ENCODE assay signal across 13 cellular contexts in the genomic region with DNA sequence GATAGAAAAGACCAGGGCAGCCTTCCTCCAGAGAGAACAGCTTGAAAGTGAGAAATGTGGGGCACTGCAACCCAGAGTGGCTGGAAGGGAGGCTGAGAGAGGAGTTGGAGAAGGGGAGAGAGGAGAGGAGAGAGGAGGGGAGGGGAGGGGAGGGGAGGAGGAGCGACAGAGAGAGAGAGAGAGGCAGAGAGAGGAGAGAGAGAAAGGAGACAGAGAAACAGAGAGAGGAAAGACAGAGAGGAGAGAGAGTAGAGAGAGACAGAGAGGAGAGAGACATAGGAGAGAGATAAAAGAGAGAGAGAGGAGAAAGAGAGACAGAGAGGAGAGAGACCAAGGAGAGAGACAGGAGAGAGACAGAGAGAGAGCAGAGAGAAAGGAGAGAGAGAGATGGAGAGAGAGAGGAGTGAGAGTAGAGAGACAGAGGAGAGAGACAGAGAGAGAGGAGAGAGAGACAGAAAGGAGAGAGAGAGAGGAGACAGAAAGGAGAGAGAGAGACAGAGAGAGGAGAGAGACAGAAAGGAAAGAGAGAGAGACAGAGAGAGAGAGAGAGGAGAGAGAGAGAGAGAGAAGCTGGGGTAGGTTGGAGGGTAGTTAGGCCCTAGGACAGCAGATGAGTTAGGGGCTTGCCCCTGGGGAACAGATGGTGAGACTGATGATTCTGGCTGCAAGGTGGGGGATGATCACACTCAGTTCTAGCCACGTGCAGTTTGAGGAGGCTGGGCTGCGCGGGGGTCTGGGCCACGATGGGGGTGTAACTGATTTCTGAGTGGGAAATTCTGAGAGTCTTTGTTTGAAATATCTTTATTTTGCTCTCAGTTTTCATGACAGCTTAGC. TPM values are rescaled to one million over a fixed set of nuclear protein-coding genes. Genes with fewer than 3 reads are reported as not detected.
DNase-seq lines count a peak whose midpoint lies in the region; ATAC-seq and TF ChIP-seq lines count a peak whose summit lies in the region.
"Had no signal": no experiment of that assay in that cellular context is flagged by ENCODE, and none has a peak within 500 bp of the region (broad histone marks: within the 10 kb centered on the region; RNA-seq: fewer than 3 reads in every experiment).

No MANE protein-coding gene starts in this region.

- H3K27ac ChIP-seq in SK-N-MC (peak overlapping the region; percentile 62; the same call in 1 of the 2 replicates), foreskin keratinocyte (no peak overlapping the region)
- H3K27ac ChIP-seq: right lobe of liver had no signal

- no peaks in the 10 kb centered on the region for H3K9me3 ChIP-seq in SK-N-MC (ENCODE audit: low read depth, low read length)
- H3K9me3 ChIP-seq: right lobe of liver had no signal

- H3K4me3 ChIP-seq in SK-N-MC = no peak overlapping the region
- H3K4me3 ChIP-seq: right lobe of liver had no signal

- H3K9ac ChIP-seq in SK-N-MC (ENCODE audit: insufficient read length) = no peak overlapping the region

- no peaks in the 10 kb centered on the region for H3K4me1 ChIP-seq in foreskin keratinocyte
- H3K4me1 ChIP-seq: right lobe of liver had no signal

- H3K4me3 Mint-ChIP-seq in activated CD4-positive, alpha-beta T cell treated with anti-CD3 and anti-CD28 coated beads, Interleukin-2, amount 10 ng/mL, durations not matched to agents 7 days and 5 days = no peak overlapping the region
- no peak overlapping the region for H3K4me3 Mint-ChIP-seq in stimulated activated naive B cell treated with anti-CD40 and anti-IgM and Interleukin-4, amounts not matched to agents 10 μg/mL and 1 μg/mL and 100 μg/mL, for 72 hours

- TF ChIP-seq CTCF in foreskin keratinocyte (conservative IDR thresholded peaks at IDR 0.05) = no peak

- peaks cover 2% of the 10 kb centered on the region for H3K27me3 Mint-ChIP-seq in activated CD4-positive, alpha-beta T cell treated with anti-CD3 and anti-CD28 coated beads, Interleukin-2, amount 10 ng/mL, durations not matched to agents 7 days and 5 days
- H3K27me3 Mint-ChIP-seq in stimulated activated naive B cell treated with anti-CD40 and anti-IgM and Interleukin-4, amounts not matched to agents 10 μg/mL and 1 μg/mL and 100 μg/mL, for 72 hours = no peaks in the 10 kb centered on the region

- DNase-seq in activated CD4-positive, alpha-beta T cell treated with anti-CD3 and anti-CD28 coated beads, Interleukin-2, amount 10 ng/mL, durations not matched to agents 7 days and 5 days = no peak
- DNase-seq in activated CD4-positive, alpha-beta T cell treated with anti-CD3 and anti-CD28 coated beads for 48 hours = no peak
- DNase-seq in SK-N-MC (ENCODE audit: low read depth, low spot score) = no peak
- DNase-seq in foreskin keratinocyte = no peak
- DNase-seq in stimulated activated naive B cell treated with anti-CD40 and anti-IgM and Interleukin-4, amounts not matched to agents 10 μg/mL and 1 μg/mL and 100 μg/mL, for 72 hours = no peak
- no peak for DNase-seq in ureter (ENCODE audit: low spot score)
- no peak for DNase-seq in NOMO-1 (lab: John Stamatoyannopoulos, UW; ENCODE audit: unreplicated experiment in 2 of 2)
- DNase-seq: activated T-cell treated with anti-CD3 and anti-CD28 coated beads, Interleukin-2, amount 50 U/mL, for 48 hours; cerebellar nuclear complex; KBM-7; NCI-H2081 had no signal

- H3K27me3 ChIP-seq in foreskin keratinocyte = no peaks in the 10 kb centered on the region
- H3K27me3 ChIP-seq: right lobe of liver had no signal

- H3K36me3 Mint-ChIP-seq in activated CD4-positive, alpha-beta T cell treated with anti-CD3 and anti-CD28 coated beads, Interleukin-2, amount 10 ng/mL, durations not matched to agents 7 days and 5 days (ENCODE audit: low read depth) = peaks cover 2% of the 10 kb centered on the region
- H3K36me3 Mint-ChIP-seq in stimulated activated naive B cell treated with anti-CD40 and anti-IgM and Interleukin-4, amounts not matched to agents 10 μg/mL and 1 μg/mL and 100 μg/mL, for 72 hours = no peaks in the 10 kb centered on the region

- CTCF ChIA-PET in activated CD4-positive, alpha-beta T cell treated with anti-CD3 and anti-CD28 coated beads, Interleukin-2, amount 10 ng/mL, durations not matched to agents 7 days and 5 days (lab: Charles Lee) = interaction anchor here (0.6 to 1.2 kb wide), 4 partner anchors 9 to 394 kb away, joined by 3 to 7 read pairs (median 3); no protein-coding TSS in a partner anchor

- ATAC-seq in foreskin keratinocyte = peak; percentile 15
- ATAC-seq in stimulated activated naive B cell treated with anti-CD40 and anti-IgM and Interleukin-4, amounts not matched to agents 10 μg/mL and 1 μg/mL and 100 μg/mL, for 72 hours (replicated peaks) = peak; percentile 25 to 29
- ATAC-seq in GM21576 (IDR thresholded peaks at IDR 0.05; ENCODE audit: unreplicated experiment) = no peak

- no peaks in the 10 kb centered on the region for H3K9me3 Mint-ChIP-seq in activated CD4-positive, alpha-beta T cell treated with anti-CD3 and anti-CD28 coated beads, Interleukin-2, amount 10 ng/mL, durations not matched to agents 7 days and 5 days
- no peaks in the 10 kb centered on the region for H3K9me3 Mint-ChIP-seq in stimulated activated naive B cell treated with anti-CD40 and anti-IgM and Interleukin-4, amounts not matched to agents 10 μg/mL and 1 μg/mL and 100 μg/mL, for 72 hours

- peak overlapping the region; percentile 71 for H3K27ac Mint-ChIP-seq in activated CD4-positive, alpha-beta T cell treated with anti-CD3 and anti-CD28 coated beads, Interleukin-2, amount 10 ng/mL, durations not matched to agents 7 days and 5 days
- peak overlapping the region; percentile 14 for H3K27ac Mint-ChIP-seq in stimulated activated naive B cell treated with anti-CD40 and anti-IgM and Interleukin-4, amounts not matched to agents 10 μg/mL and 1 μg/mL and 100 μg/mL, for 72 hours

- H3K36me3 ChIP-seq in SK-N-MC (ENCODE audit: insufficient read depth, low read length) = no peaks in the 10 kb centered on the region
- H3K36me3 ChIP-seq: right lobe of liver had no signal

- POLR2A ChIA-PET in activated CD4-positive, alpha-beta T cell treated with anti-CD3 and anti-CD28 coated beads, Interleukin-2, amount 10 ng/mL, durations not matched to agents 7 days and 5 days (lab: Charles Lee) = no interaction called here

- H3K4me1 Mint-ChIP-seq in activated CD4-positive, alpha-beta T cell treated with anti-CD3 and anti-CD28 coated beads, Interleukin-2, amount 10 ng/mL, durations not matched to agents 7 days and 5 days = peaks cover 10% of the 10 kb centered on the region
- H3K4me1 Mint-ChIP-seq in stimulated activated naive B cell treated with anti-CD40 and anti-IgM and Interleukin-4, amounts not matched to agents 10 μg/mL and 1 μg/mL and 100 μg/mL, for 72 hours = peaks cover 2 to 7% of the 10 kb centered on the region in 2 donors

RNA-seq across cellular contexts. Expression of a gene that starts 8.5 kb away (rescaled TPM):
- 10 to 100 TPM; 59.1 to 62.1 TPM for total RNA-seq in activated CD4-positive, alpha-beta T cell treated with anti-CD3 and anti-CD28 coated beads, Interleukin-2, amount 10 ng/mL, durations not matched to agents 7 days and 5 days
- total RNA-seq in foreskin keratinocyte (62.2 and 66.1 TPM in 2 replicates), ureter (62.9 TPM)
- 62.0 and 62.8 TPM in 2 replicates for polyA plus RNA-seq in foreskin keratinocyte

RNA-seq across cellular contexts. Expression of a gene that starts 17.5 kb away (rescaled TPM):
- total RNA-seq in activated CD4-positive, alpha-beta T cell treated with anti-CD3 and anti-CD28 coated beads, Interleukin-2, amount 10 ng/mL, durations not matched to agents 7 days and 5 days = 1,000 to 10,000 TPM; 7,183 to 8,252 TPM
- total RNA-seq in foreskin keratinocyte (1,538 and 2,710 TPM in 2 replicates), ureter (19,443 TPM)
- 10.1 and 11.9 TPM in 2 replicates for polyA plus RNA-seq in foreskin keratinocyte

RNA-seq across cellular contexts. Expression of a gene that starts 41.8 kb away (rescaled TPM):
- 10 to 100 TPM; 80.2 to 92.5 TPM for total RNA-seq in activated CD4-positive, alpha-beta T cell treated with anti-CD3 and anti-CD28 coated beads, Interleukin-2, amount 10 ng/mL, durations not matched to agents 7 days and 5 days
- total RNA-seq in foreskin keratinocyte (11.5 and 15.1 TPM in 2 replicates), ureter (120 TPM)
- polyA plus RNA-seq in foreskin keratinocyte = 14.8 and 19.3 TPM in 2 replicates

RNA-seq across cellular contexts. Expression of a gene that starts 53.9 kb away (rescaled TPM):
- 10 to 100 TPM; 32.4 to 35.4 TPM for total RNA-seq in activated CD4-positive, alpha-beta T cell treated with anti-CD3 and anti-CD28 coated beads, Interleukin-2, amount 10 ng/mL, durations not matched to agents 7 days and 5 days
- total RNA-seq in foreskin keratinocyte (77.3 and 78.6 TPM in 2 replicates), ureter (50.3 TPM)
- polyA plus RNA-seq in foreskin keratinocyte = 119 and 123 TPM in 2 replicates

RNA-seq across cellular contexts. Expression of a gene that starts 56.0 kb away (rescaled TPM):
- 10 to 100 TPM; 34.1 to 42.1 TPM for total RNA-seq in activated CD4-positive, alpha-beta T cell treated with anti-CD3 and anti-CD28 coated beads, Interleukin-2, amount 10 ng/mL, durations not matched to agents 7 days and 5 days
- 21.2 and 32.0 TPM in 2 replicates for total RNA-seq in foreskin keratinocyte
- 31.4 and 45.1 TPM in 2 replicates for polyA plus RNA-seq in foreskin keratinocyte
- 21.9 TPM for total RNA-seq in ureter
